In the genomic region with DNA sequence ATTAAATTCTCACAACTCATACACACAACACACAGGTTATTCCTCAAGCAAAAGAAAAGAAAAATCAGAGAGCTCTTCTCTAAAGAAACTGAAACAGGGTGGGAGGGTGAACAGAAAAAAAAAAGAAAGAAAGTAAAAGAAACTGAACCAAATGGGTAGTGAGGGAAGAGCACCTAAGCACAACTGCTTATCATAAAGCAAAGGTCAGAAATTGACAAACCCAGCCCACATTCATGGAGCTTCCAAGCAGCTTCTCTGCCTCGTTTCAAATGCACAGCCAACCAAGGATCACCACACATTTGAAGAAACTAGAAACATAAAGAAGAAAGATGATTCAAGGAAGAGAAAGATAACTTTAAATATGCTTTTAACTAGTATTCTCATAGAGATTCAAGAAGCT, we compare ENCODE assay signal across 30 cellular contexts.
DNase-seq lines count a peak whose midpoint lies in the region; ATAC-seq and TF ChIP-seq lines count a peak whose summit lies in the region.
"Had no signal": no experiment of that assay in that cellular context is flagged by ENCODE, and none has a peak within 500 bp of the region (broad histone marks: within the 10 kb centered on the region; RNA-seq: fewer than 3 reads in every experiment).

No MANE protein-coding gene starts in this region.

- ATAC-seq in activated CD8-positive, alpha-beta T cell treated with anti-CD3 and anti-CD28 coated beads for 36 hours, result no peak
- ATAC-seq in activated CD8-positive, alpha-beta T cell treated with anti-CD3 and anti-CD28 coated beads, Interleukin-2, amount 10 ng/mL, durations not matched to agents 7 days and 5 days, result no peak
- ATAC-seq in CD8-positive, alpha-beta T cell, result no peak
- ATAC-seq in naive thymus-derived CD4-positive, alpha-beta T cell, result no peak
- no peak for ATAC-seq in aorta (ENCODE audit: low FRiP score)
- ATAC-seq: activated CD8-positive, alpha-beta memory T cell treated with anti-CD3 and anti-CD28 coated beads, Interleukin-2, amount 10 ng/mL, durations not matched to agents 7 days and 5 days; left lung; Panc1 had no signal

- no peak for TF ChIP-seq CTCF in activated CD8-positive, alpha-beta T cell treated with anti-CD3 and anti-CD28 coated beads for 36 hours (IDR thresholded peaks at IDR 0.05)
- TF ChIP-seq CTCF in CD8-positive, alpha-beta T cell (IDR thresholded peaks at IDR 0.05), result no peak
- no peak for TF ChIP-seq CTCF in coronary artery (IDR thresholded peaks at IDR 0.05)

- intact Hi-C loops in activated CD8-positive, alpha-beta T cell treated with anti-CD3 and anti-CD28 coated beads for 36 hours (cut with micrococcal nuclease), result no loop called here
- intact Hi-C loops in CD8-positive, alpha-beta T cell (cut with DNase I, micrococcal nuclease), result loop anchor here (5.0 to 10.0 kb wide), 5 partner anchors 91 to 1806 kb away; no protein-coding TSS in a partner anchor
- intact Hi-C loops in naive thymus-derived CD4-positive, alpha-beta T cell (cut with micrococcal nuclease), result no loop called here
- intact Hi-C loops in aorta (cut with DNase I), result loop anchor here in 1 of 2 donors (5.0 to 10.0 kb wide), 2 partner anchors 88 to 946 kb away; no protein-coding TSS in a partner anchor

- H3K9me3 ChIP-seq in CD8-positive, alpha-beta T cell (ENCODE audit: low read length), result no peaks in the 10 kb centered on the region
- H3K9me3 ChIP-seq in naive thymus-derived CD4-positive, alpha-beta T cell (ENCODE audit: control insufficient read depth in 2 of 3, low read length in 3 of 3), result no peaks in the 10 kb centered on the region
- no peaks in the 10 kb centered on the region for H3K9me3 ChIP-seq in aorta (ENCODE audit: control insufficient read depth, low read length)
- H3K9me3 ChIP-seq: esophagus squamous epithelium, left lung, sigmoid colon, transverse colon had no signal

- peaks cover under 1% of the 10 kb centered on the region for H3K36me3 Mint-ChIP-seq in activated CD8-positive, alpha-beta T cell treated with anti-CD3 and anti-CD28 coated beads for 36 hours (ENCODE audit: low read depth)
- peaks cover 3% of the 10 kb centered on the region for H3K36me3 Mint-ChIP-seq in activated CD8-positive, alpha-beta T cell treated with anti-CD3 and anti-CD28 coated beads, Interleukin-2, amount 10 ng/mL, durations not matched to agents 7 days and 5 days (ENCODE audit: low read depth)
- H3K36me3 Mint-ChIP-seq in CD8-positive, alpha-beta T cell, result peaks cover 7% of the 10 kb centered on the region
- H3K36me3 Mint-ChIP-seq in activated naive CD8-positive, alpha-beta T cell treated with anti-CD3 and anti-CD28 coated beads for 36 hours, result no peaks in the 10 kb centered on the region
- peaks cover 0 to 4% (median 0%) of the 10 kb centered on the region in 5 donors for H3K36me3 Mint-ChIP-seq in naive thymus-derived CD4-positive, alpha-beta T cell

- H3K36me3 ChIP-seq in CD8-positive, alpha-beta T cell (ENCODE audit: insufficient read depth, low read length), result no peaks in the 10 kb centered on the region
- no peaks in the 10 kb centered on the region for H3K36me3 ChIP-seq in naive thymus-derived CD4-positive, alpha-beta T cell (ENCODE audit: control insufficient read depth in 2 of 3, insufficient read depth in 3 of 3, low read length in 3 of 3)
- no peaks in the 10 kb centered on the region for H3K36me3 ChIP-seq in aorta (ENCODE audit: control insufficient read depth in 1 of 2, insufficient read depth in 2 of 2, low read length in 1 of 2)
- H3K36me3 ChIP-seq: cardiac muscle cell, esophagus squamous epithelium, left lung, sigmoid colon, transverse colon had no signal

- H3K27me3 ChIP-seq in CD8-positive, alpha-beta T cell (ENCODE audit: insufficient read depth, low read length), result no peaks in the 10 kb centered on the region
- H3K27me3 ChIP-seq in naive thymus-derived CD4-positive, alpha-beta T cell (ENCODE audit: control insufficient read depth in 2 of 2, insufficient read depth in 2 of 2, low read length in 2 of 2), result no peaks in the 10 kb centered on the region
- H3K27me3 ChIP-seq in aorta (ENCODE audit: control insufficient read depth in 1 of 2, insufficient read depth in 2 of 2, low read length in 1 of 2), result no peaks in the 10 kb centered on the region
- H3K27me3 ChIP-seq: cardiac muscle cell, esophagus squamous epithelium, left lung, sigmoid colon, transverse colon had no signal

- peak overlapping the region; percentile 16 for H3K27ac Mint-ChIP-seq in activated CD8-positive, alpha-beta T cell treated with anti-CD3 and anti-CD28 coated beads for 36 hours
- no peak overlapping the region for H3K27ac Mint-ChIP-seq in activated CD8-positive, alpha-beta T cell treated with anti-CD3 and anti-CD28 coated beads, Interleukin-2, amount 10 ng/mL, durations not matched to agents 7 days and 5 days
- peak overlapping the region; percentile 33 for H3K27ac Mint-ChIP-seq in CD8-positive, alpha-beta T cell
- peak overlapping the region; percentile 47 for H3K27ac Mint-ChIP-seq in activated naive CD8-positive, alpha-beta T cell treated with anti-CD3 and anti-CD28 coated beads for 36 hours
- peak overlapping the region; percentile 1 to 73 (median 51) for H3K27ac Mint-ChIP-seq in naive thymus-derived CD4-positive, alpha-beta T cell
- H3K27ac Mint-ChIP-seq: activated CD8-positive, alpha-beta memory T cell treated with anti-CD3 and anti-CD28 coated beads, Interleukin-2, amount 10 ng/mL, durations not matched to agents 7 days and 5 days had no signal

- no peaks in the 10 kb centered on the region for H3K4me1 ChIP-seq in CD8-positive, alpha-beta T cell (ENCODE audit: insufficient read depth, low read length)
- H3K4me1 ChIP-seq in naive thymus-derived CD4-positive, alpha-beta T cell (ENCODE audit: control insufficient read depth in 2 of 2, insufficient read depth in 2 of 2, low read length in 2 of 2), result no peaks in the 10 kb centered on the region
- peaks cover 0 to 6% of the 10 kb centered on the region in 2 donors for H3K4me1 ChIP-seq in aorta (ENCODE audit: control insufficient read depth in 1 of 2, insufficient read depth in 2 of 2, low read length in 2 of 2)
- H3K4me1 ChIP-seq: left lung had no signal

- POLR2A ChIA-PET in activated CD8-positive, alpha-beta T cell treated with anti-CD3 and anti-CD28 coated beads for 36 hours (lab: Charles Lee), result no interaction called here
- POLR2A ChIA-PET in activated CD8-positive, alpha-beta T cell treated with anti-CD3 and anti-CD28 coated beads, Interleukin-2, amount 10 ng/mL, durations not matched to agents 7 days and 5 days (lab: Charles Lee), result no interaction called here
- POLR2A ChIA-PET in CD8-positive, alpha-beta T cell (lab: Charles Lee), result interaction anchor here (0.7 kb wide), 1 partner anchor 9 kb away, joined by 3 read pairs; no protein-coding TSS in a partner anchor
- POLR2A ChIA-PET in naive thymus-derived CD4-positive, alpha-beta T cell (lab: Charles Lee), result no interaction called here

- H3K9me3 Mint-ChIP-seq in activated CD8-positive, alpha-beta T cell treated with anti-CD3 and anti-CD28 coated beads for 36 hours, result no peaks in the 10 kb centered on the region
- no peaks in the 10 kb centered on the region for H3K9me3 Mint-ChIP-seq in activated CD8-positive, alpha-beta T cell treated with anti-CD3 and anti-CD28 coated beads, Interleukin-2, amount 10 ng/mL, durations not matched to agents 7 days and 5 days (ENCODE audit: insufficient read depth)
- no peaks in the 10 kb centered on the region for H3K9me3 Mint-ChIP-seq in CD8-positive, alpha-beta T cell
- no peaks in the 10 kb centered on the region for H3K9me3 Mint-ChIP-seq in activated naive CD8-positive, alpha-beta T cell treated with anti-CD3 and anti-CD28 coated beads for 36 hours
- H3K9me3 Mint-ChIP-seq in naive thymus-derived CD4-positive, alpha-beta T cell, result no peaks in the 10 kb centered on the region
- H3K9me3 Mint-ChIP-seq: immature natural killer cell, neural crest cell had no signal

- H3K4me1 Mint-ChIP-seq in activated CD8-positive, alpha-beta T cell treated with anti-CD3 and anti-CD28 coated beads for 36 hours (ENCODE audit: low read depth), result peaks cover 18% of the 10 kb centered on the region
- H3K4me1 Mint-ChIP-seq in activated CD8-positive, alpha-beta T cell treated with anti-CD3 and anti-CD28 coated beads, Interleukin-2, amount 10 ng/mL, durations not matched to agents 7 days and 5 days (ENCODE audit: low read depth), result peaks cover 4% of the 10 kb centered on the region
- H3K4me1 Mint-ChIP-seq in CD8-positive, alpha-beta T cell (ENCODE audit: low read depth), result peaks cover 4% of the 10 kb centered on the region
- H3K4me1 Mint-ChIP-seq in activated naive CD8-positive, alpha-beta T cell treated with anti-CD3 and anti-CD28 coated beads for 36 hours, result peaks cover 15% of the 10 kb centered on the region
- H3K4me1 Mint-ChIP-seq in naive thymus-derived CD4-positive, alpha-beta T cell, result peaks cover 0 to 32% (median 22%) of the 10 kb centered on the region in 7 donors

- DNase-seq in activated CD8-positive, alpha-beta T cell treated with anti-CD3 and anti-CD28 coated beads for 36 hours, result no peak
- no peak for DNase-seq in activated CD8-positive, alpha-beta T cell treated with anti-CD3 and anti-CD28 coated beads, Interleukin-2, amount 10 ng/mL, durations not matched to agents 7 days and 5 days
- no peak for DNase-seq in CD8-positive, alpha-beta T cell
- DNase-seq in activated naive CD8-positive, alpha-beta T cell treated with anti-CD3 and anti-CD28 coated beads for 36 hours, result no peak
- no peak for DNase-seq in naive thymus-derived CD4-positive, alpha-beta T cell
- DNase-seq in aorta, result no peak
- DNase-seq in coronary artery (ENCODE audit: low spot score), result no peak
- DNase-seq in nucleus accumbens (lab: John Stamatoyannopoulos, UW), result no peak
- DNase-seq: activated CD4-positive, alpha-beta T cell treated with anti-CD3 and anti-CD28 coated beads for 1 hour; activated CD8-positive, alpha-beta memory T cell treated with anti-CD3 and anti-CD28 coated beads, Interleukin-2, amount 10 ng/mL, durations not matched to agents 7 days and 5 days; AML-193; COR-L47; DMS79 treated with DMSO at 0.1 percent for 48 hours; esophagus squamous epithelium; hippocampal formation; immature natural killer cell; left lung; NCI-H146; NCI-H2171; NCI-H524 treated with DMSO at 0.1 percent for 48 hours; NK-92 treated with Interleukin-12 subunit alpha and Interleukin-12 subunit beta, amount 100 ng/mL, for 24 hours; SHP77 treated with DMSO at 0.1 percent for 48 hours; sigmoid colon; stimulated activated CD4-positive, alpha-beta T cell treated with anti-CD3 and anti-CD28 coated beads, Interleukin-15, amount 100 ng/mL, for 24 hours; SW 1271; transverse colon had no signal

- CTCF ChIA-PET in activated CD8-positive, alpha-beta T cell treated with anti-CD3 and anti-CD28 coated beads for 36 hours (lab: Charles Lee), result interaction anchor here (1.0 to 5.1 kb wide), 4 partner anchors 20 to 91 kb away, joined by 3 to 27 read pairs (median 7); no protein-coding TSS in a partner anchor
- CTCF ChIA-PET in activated CD8-positive, alpha-beta T cell treated with anti-CD3 and anti-CD28 coated beads, Interleukin-2, amount 10 ng/mL, durations not matched to agents 7 days and 5 days (lab: Charles Lee), result interaction anchor here (1.5 kb wide), 1 partner anchor 27 kb away, joined by 5 read pairs; no protein-coding TSS in a partner anchor
- CTCF ChIA-PET in CD8-positive, alpha-beta T cell (lab: Charles Lee), result interaction anchor here (0.7 to 3.9 kb wide), 4 partner anchors 943 to 1801 kb away, joined by 3 to 29 read pairs (median 4); no protein-coding TSS in a partner anchor
- CTCF ChIA-PET in naive thymus-derived CD4-positive, alpha-beta T cell (lab: Charles Lee), result interaction anchor here (1.9 kb wide), 1 partner anchor 1480 kb away, joined by 5 read pairs; no protein-coding TSS in a partner anchor

- H3K27ac ChIP-seq in CD8-positive, alpha-beta T cell (ENCODE audit: low read depth, low read length), result no peak overlapping the region
- peak overlapping the region; percentile 17 for H3K27ac ChIP-seq in naive thymus-derived CD4-positive, alpha-beta T cell (ENCODE audit: low read depth, low read length)
- H3K27ac ChIP-seq in aorta (ENCODE audit: low read depth in 1 of 2, low read length in 2 of 2) (no peak overlapping the region), coronary artery (no peak overlapping the region)
- H3K27ac ChIP-seq: cardiac muscle cell, esophagus squamous epithelium, KMS-11, left lung, sigmoid colon, transverse colon had no signal

- WGBS in aorta, 2 donors, result 66 to 71% methylated on average over 1 of the region's 1 CpG

- no peaks in the 10 kb centered on the region for H3K27me3 Mint-ChIP-seq in activated CD8-positive, alpha-beta T cell treated with anti-CD3 and anti-CD28 coated beads for 36 hours
- no peaks in the 10 kb centered on the region for H3K27me3 Mint-ChIP-seq in activated CD8-positive, alpha-beta T cell treated with anti-CD3 and anti-CD28 coated beads, Interleukin-2, amount 10 ng/mL, durations not matched to agents 7 days and 5 days (ENCODE audit: low read depth)
- H3K27me3 Mint-ChIP-seq in CD8-positive, alpha-beta T cell (ENCODE audit: low read depth), result no peaks in the 10 kb centered on the region
- H3K27me3 Mint-ChIP-seq in activated naive CD8-positive, alpha-beta T cell treated with anti-CD3 and anti-CD28 coated beads for 36 hours, result no peaks in the 10 kb centered on the region
- no peaks in the 10 kb centered on the region for H3K27me3 Mint-ChIP-seq in naive thymus-derived CD4-positive, alpha-beta T cell
- H3K27me3 Mint-ChIP-seq: activated CD8-positive, alpha-beta memory T cell treated with anti-CD3 and anti-CD28 coated beads, Interleukin-2, amount 10 ng/mL, durations not matched to agents 7 days and 5 days had no signal

- H3K4me3 Mint-ChIP-seq in activated CD8-positive, alpha-beta T cell treated with anti-CD3 and anti-CD28 coated beads for 36 hours, result no peak overlapping the region
- no peak overlapping the region for H3K4me3 Mint-ChIP-seq in activated CD8-positive, alpha-beta T cell treated with anti-CD3 and anti-CD28 coated beads, Interleukin-2, amount 10 ng/mL, durations not matched to agents 7 days and 5 days
- no peak overlapping the region for H3K4me3 Mint-ChIP-seq in CD8-positive, alpha-beta T cell
- H3K4me3 Mint-ChIP-seq in activated naive CD8-positive, alpha-beta T cell treated with anti-CD3 and anti-CD28 coated beads for 36 hours, result no peak overlapping the region
- H3K4me3 Mint-ChIP-seq in naive thymus-derived CD4-positive, alpha-beta T cell, result no peak overlapping the region
- H3K4me3 Mint-ChIP-seq: activated CD8-positive, alpha-beta memory T cell treated with anti-CD3 and anti-CD28 coated beads, Interleukin-2, amount 10 ng/mL, durations not matched to agents 7 days and 5 days; immature natural killer cell; neural crest cell had no signal

- H3K4me3 ChIP-seq in CD8-positive, alpha-beta T cell (ENCODE audit: low read depth, low read length), result no peak overlapping the region
- H3K4me3 ChIP-seq in naive thymus-derived CD4-positive, alpha-beta T cell (ENCODE audit: low read length), result no peak overlapping the region
- H3K4me3 ChIP-seq in aorta (ENCODE audit: low read length in 2 of 2), result no peak overlapping the region
- no peak overlapping the region for H3K4me3 ChIP-seq in coronary artery
- H3K4me3 ChIP-seq: cardiac muscle cell, esophagus squamous epithelium, left lung, sigmoid colon, transverse colon had no signal

Comparison
In these comparisons a context has a peak if more than half of its experiments do, and no peak if none do; other contexts are left out.
1. intact Hi-C loops: an anchor here in CD8-positive, alpha-beta T cell (5.0 to 10.0 kb wide); none called in activated CD8-positive, alpha-beta T cell treated with anti-CD3 and anti-CD28 coated beads for 36 hours and naive thymus-derived CD4-positive, alpha-beta T cell.